Comparison of ENCODE assay signal across 20 cellular contexts in the genomic region with DNA sequence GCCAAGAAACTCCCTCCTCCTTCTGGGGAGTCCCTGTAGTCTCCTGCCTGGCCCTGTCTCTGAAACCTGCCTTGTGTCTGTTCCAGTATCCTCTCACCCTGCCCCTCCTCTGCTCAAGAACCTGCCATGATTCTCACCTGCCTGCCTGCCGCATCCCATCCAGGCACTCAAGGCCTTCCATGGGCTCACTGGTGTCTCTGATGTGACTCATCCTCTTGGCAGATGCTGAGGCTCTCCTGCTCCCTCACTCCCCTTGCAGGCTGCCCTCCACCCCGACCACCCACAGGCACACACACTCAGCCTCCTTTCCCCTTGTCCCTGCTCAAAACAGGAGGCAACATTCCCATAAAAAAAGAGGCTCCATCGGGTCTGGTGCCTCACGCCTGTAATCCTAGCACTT. TPM values are rescaled to one million over a fixed set of nuclear protein-coding genes. Genes with fewer than 3 reads are reported as not detected.
DNase-seq lines count a peak whose midpoint lies in the region; ATAC-seq, FAIRE-seq and TF ChIP-seq lines count a peak whose summit lies in the region.
"Had no signal": no experiment of that assay in that cellular context is flagged by ENCODE, and none has a peak within 500 bp of the region (broad histone marks: within the 10 kb centered on the region; RNA-seq: fewer than 3 reads in every experiment).

No MANE protein-coding gene starts in this region.

- peaks cover 1% of the 10 kb centered on the region for H3K79me1 ChIP-seq in neuronal stem cell (ENCODE audit: low read depth, low read length)

- DNase-seq in right lobe of liver (peak in 2 of 3 donors; percentile 8 to 14), HepG2 (ENCODE audit: low spot score) (no peak), NCI-H69 (lab: John Stamatoyannopoulos, UW) (peak; percentile 57), neuronal stem cell (ENCODE audit: low spot score) (no peak), GM20000 (ENCODE audit: low spot score) (no peak), immature natural killer cell (no peak), NCI-H1105 (lab: John Stamatoyannopoulos, UW) (no peak)
- DNase-seq: CD8-positive, alpha-beta T cell; EL; GOT3; HFFc6; NCI-H1092; NCI-H187 treated with DMSO at 0.1 percent for 48 hours; NCI-H2171 treated with DMSO at 0.1 percent for 48 hours; NCI-H510A treated with DMSO at 0.1 percent for 48 hours had no signal

- H2AFZ ChIP-seq in HepG2 (ENCODE audit: low read length): no peak overlapping the region
- H2AFZ ChIP-seq in neuronal stem cell (ENCODE audit: low read length): no peak overlapping the region

- no peak overlapping the region for H3K14ac ChIP-seq in neuronal stem cell (ENCODE audit: low read length)

- no peaks in the 10 kb centered on the region for H3K4me1 Mint-ChIP-seq in immature natural killer cell

- peak overlapping the region; percentile 66 for H2AK5ac ChIP-seq in neuronal stem cell (ENCODE audit: low read depth, low read length)

- H2BK12ac ChIP-seq in neuronal stem cell (ENCODE audit: low read length): no peak overlapping the region

- no peak overlapping the region for H3K4ac ChIP-seq in neuronal stem cell (ENCODE audit: low read length)

- TF ChIP-seq POLR2A in right lobe of liver (IDR thresholded peaks at IDR 0.05): no peak
- TF ChIP-seq POLR2A in HepG2 (IDR thresholded peaks at IDR 0.05; ENCODE audit: insufficient read depth in 1 of 2, low read depth in 2 of 2, low read length in 2 of 2): no peak

- WGBS in right lobe of liver (ENCODE audit: insufficient coverage, low coverage, low lambda C conversion rate, missing lambda C conversion rate): 61% methylated on average over 4 of the region's 4 CpGs
- WGBS in HepG2 (ENCODE audit: low lambda C conversion rate): 23% methylated on average over 4 of the region's 4 CpGs
- no CpG with 5 or more reads among the region's 4 CpGs for WGBS in neuronal stem cell (ENCODE audit: extremely low coverage in 2 of 2, insufficient read length in 2 of 2, insufficient replicate concordance in 1 of 2), 2 donors

- TF ChIP-seq RAD21 in HepG2 (CRISPR knock-in tag; IDR thresholded peaks at IDR 0.05): no peak

- TF ChIP-seq CTCF in right lobe of liver (IDR thresholded peaks at IDR 0.05): no peak
- no peak for TF ChIP-seq CTCF in HepG2 (CRISPR knock-in tag; IDR thresholded peaks at IDR 0.05)
- no peak for TF ChIP-seq CTCF in GM20000 (IDR thresholded peaks at IDR 0.05; ENCODE audit: extremely low read depth, missing control alignments)

- H3K36me3 Mint-ChIP-seq in immature natural killer cell: no peaks in the 10 kb centered on the region
- H3K36me3 Mint-ChIP-seq: CD8-positive, alpha-beta T cell had no signal

- H3K79me2 ChIP-seq in HepG2 (ENCODE audit: insufficient read depth, low read length): no peaks in the 10 kb centered on the region

- FAIRE-seq in HepG2 (lab: Jason Lieb, UNC): no peak
- FAIRE-seq: K562 had no signal

- H4K8ac ChIP-seq in neuronal stem cell (ENCODE audit: low read depth, low read length): no peak overlapping the region

- H3K4me1 ChIP-seq in right lobe of liver (no peaks in the 10 kb centered on the region), HepG2 (ENCODE audit: insufficient read depth, low read length) (no peaks in the 10 kb centered on the region), neuronal stem cell (ENCODE audit: control insufficient read depth in 2 of 2, insufficient read depth in 1 of 2, low read depth in 1 of 2, low read length in 2 of 2) (peaks cover 0 to 14% of the 10 kb centered on the region in 2 donors)
- H3K4me1 ChIP-seq: SJSA1 had no signal

- in situ Hi-C loops in HepG2 (cut with HindIII; ENCODE audit: extremely low pct_ligation_motif_present, low pct_unique_long_range_greater_than_20kb): no loop called here

- H3K4me2 ChIP-seq in HepG2 (ENCODE audit: low read depth, low read length): no peak overlapping the region
- no peak overlapping the region for H3K4me2 ChIP-seq in neuronal stem cell (ENCODE audit: insufficient read depth, low read length, poor library complexity, severe bottlenecking)

- no peaks in the 10 kb centered on the region for H4K20me1 ChIP-seq in HepG2 (ENCODE audit: insufficient read depth, low read length)

- H3K9me3 Mint-ChIP-seq in immature natural killer cell: peaks cover 0 to 1% (median 0%) of the 10 kb centered on the region in 6 donors
- H3K9me3 Mint-ChIP-seq: CD8-positive, alpha-beta T cell; HFFc6 had no signal

- intact Hi-C loops in right lobe of liver (cut with DNase I): no loop called here
- intact Hi-C loops in HepG2 (cut with micrococcal nuclease; ENCODE audit: unreplicated experiment): no loop called here

- H3K27me3 Mint-ChIP-seq in immature natural killer cell (ENCODE audit: low read depth in 3 of 3): peaks cover 0 to 10% (median 10%) of the 10 kb centered on the region in 3 donors

- no peaks in the 10 kb centered on the region for H3K36me3 ChIP-seq in right lobe of liver
- no peaks in the 10 kb centered on the region for H3K36me3 ChIP-seq in HepG2 (replicated peaks in 1 of 2; ENCODE audit: control insufficient read depth in 1 of 2, insufficient read depth in 2 of 2, low read length in 2 of 2)
- H3K36me3 ChIP-seq in neuronal stem cell (replicated peaks in 1 of 2; ENCODE audit: control insufficient read depth in 2 of 2, insufficient read depth in 2 of 2, low read length in 2 of 2): no peaks in the 10 kb centered on the region
- H3K36me3 ChIP-seq: SJSA1 had no signal

- POLR2A ChIA-PET in HepG2 (lab: Yijun Ruan, JAX): no interaction called here

- peak overlapping the region; percentile 48 for H2BK120ac ChIP-seq in neuronal stem cell (ENCODE audit: low read depth, low read length)

- no peak overlapping the region for H4K91ac ChIP-seq in neuronal stem cell (ENCODE audit: low read depth, low read length, poor library complexity)

- H3K27me3 ChIP-seq in right lobe of liver (no peaks in the 10 kb centered on the region), HepG2 (ENCODE audit: control insufficient read depth in 1 of 2, insufficient read depth in 2 of 2, low read length in 2 of 2) (peaks cover 9 to 77% of the 10 kb centered on the region in 2 experiments), neuronal stem cell (ENCODE audit: control insufficient read depth in 3 of 3, insufficient read depth in 3 of 3, low read depth in 1 of 3, low read length in 3 of 3) (peaks cover 0 to 64% (median 6%) of the 10 kb centered on the region in 3 experiments)

- H3K18ac ChIP-seq in neuronal stem cell (ENCODE audit: low read length): peak overlapping the region; percentile 11

- peak overlapping the region; percentile 34 for H3K23ac ChIP-seq in neuronal stem cell (ENCODE audit: low read depth, low read length, poor library complexity)

- no peak for TF ChIP-seq EP300 in HepG2 (IDR thresholded peaks at IDR 0.05; ENCODE audit: low read depth in 2 of 2, low read length in 2 of 2)
- TF ChIP-seq EP300 in HepG2 (CRISPR knock-in tag; IDR thresholded peaks at IDR 0.05; ENCODE audit: borderline replicate concordance): no peak

- H3K9ac ChIP-seq in HepG2 (ENCODE audit: insufficient read depth, low read depth, low read length): no peak overlapping the region
- H3K9ac ChIP-seq in neuronal stem cell (ENCODE audit: low read depth, low read length, poor library complexity): no peak overlapping the region

- peak overlapping the region; percentile 40 for H2BK15ac ChIP-seq in neuronal stem cell (ENCODE audit: low read length)

- no TSS peak for BruUV-seq in HepG2 (replicated peaks; lab: Mats Ljungman, UMichigan)

- no peak for ATAC-seq in right lobe of liver
- ATAC-seq in HepG2: no peak
- ATAC-seq: CD8-positive, alpha-beta T cell; K562 had no signal

- H3K9me3 ChIP-seq in right lobe of liver: no peaks in the 10 kb centered on the region
- no peaks in the 10 kb centered on the region for H3K9me3 ChIP-seq in HepG2 (ENCODE audit: low read length)
- H3K9me3 ChIP-seq in neuronal stem cell (replicated peaks in 1 of 2; ENCODE audit: control insufficient read depth in 2 of 2, insufficient read depth in 1 of 2, low read depth in 1 of 2, low read length in 2 of 2): no peaks in the 10 kb centered on the region
- H3K9me3 ChIP-seq: SJSA1 had no signal

- no peak overlapping the region for H2BK5ac ChIP-seq in neuronal stem cell (ENCODE audit: low read length)

- no peak overlapping the region for H3K27ac Mint-ChIP-seq in immature natural killer cell
- H3K27ac Mint-ChIP-seq: B cell; CD8-positive, alpha-beta T cell; HFFc6 had no signal

- CTCF ChIA-PET in HepG2 (lab: Yijun Ruan, JAX; ENCODE audit: low intra/inter-chr PET ratio, low total read pairs): no interaction called here

- H3K27ac ChIP-seq in right lobe of liver: no peak overlapping the region
- H3K27ac ChIP-seq in HepG2 (ENCODE audit: extremely low read length, insufficient read depth, low read length): no peak overlapping the region
- no peak overlapping the region for H3K27ac ChIP-seq in neuronal stem cell (replicated peaks; ENCODE audit: low read length)
- H3K27ac ChIP-seq: HL-60, SJSA1 had no signal

- H3K4me3 ChIP-seq in right lobe of liver (no peak overlapping the region), HepG2 (replicated peaks in 1 of 3; ENCODE audit: insufficient read depth in 1 of 3, low read depth in 2 of 3, low read length in 3 of 3) (no peak overlapping the region), neuronal stem cell (ENCODE audit: low read length in 2 of 2) (no peak overlapping the region)
- H3K4me3 ChIP-seq: K562, SJSA1 had no signal

- no peak overlapping the region for H3K4me3 Mint-ChIP-seq in immature natural killer cell
- H3K4me3 Mint-ChIP-seq: B cell; CD8-positive, alpha-beta T cell; HFFc6 had no signal

RNA-seq across cellular contexts. Expression of a gene that starts 5.8 kb away (rescaled TPM):
- total RNA-seq in right lobe of liver (under 1 TPM; 0.12 to 0.61 (median 0.34) TPM), HepG2 (2016; rRNA removed; fragmentation: Illumina TruSeq; extraction: Trizol) (not detected in 2 replicates)
- not detected in 2 replicates for total RNA-seq in HepG2 (2016; cell fraction: cytosol; rRNA removed; fragmentation: Illumina TruSeq; extraction: Trizol; ENCODE audit: low read depth)
- total RNA-seq in HepG2 (2016; cell fraction: insoluble cytoplasmic fraction; rRNA removed; fragmentation: Illumina TruSeq; extraction: Trizol): not detected in 2 replicates
- total RNA-seq in HepG2 (2016; cell fraction: membrane; rRNA removed; fragmentation: Illumina TruSeq; extraction: Trizol): not detected in 2 replicates
- total RNA-seq in HepG2 (2016; cell fraction: nucleus; rRNA removed; fragmentation: Illumina TruSeq; extraction: Trizol): not detected in 2 replicates
- polyA plus RNA-seq in HepG2 (2011; rRNA removed) (not detected in 2 replicates), immature natural killer cell (not detected)
- not detected in 2 replicates for polyA plus RNA-seq in HepG2 (2011; cell fraction: cytosol; rRNA removed)
- not detected in 2 replicates for polyA plus RNA-seq in HepG2 (2011; cell fraction: nucleus; rRNA removed)
- not detected in 2 replicates for polyA plus RNA-seq in HepG2 (2012)
- not detected in 2 replicates for polyA plus RNA-seq in HepG2 (2016; cell fraction: cytosol; fragmentation: Illumina TruSeq; extraction: Trizol; ENCODE audit: low read depth)
- not detected in 2 replicates for polyA plus RNA-seq in HepG2 (2016; cell fraction: insoluble cytoplasmic fraction; fragmentation: Illumina TruSeq; extraction: Trizol; ENCODE audit: low read depth)
- not detected in 2 replicates for polyA plus RNA-seq in HepG2 (2016; cell fraction: membrane; fragmentation: Illumina TruSeq; extraction: Trizol; ENCODE audit: low read depth)
- polyA plus RNA-seq in HepG2 (2016; cell fraction: nucleus; fragmentation: Illumina TruSeq; extraction: Trizol; ENCODE audit: insufficient read depth, low read depth): not detected in 2 replicates
- polyA minus RNA-seq in HepG2 (2011; rRNA and poly(A)+ RNA removed; ENCODE audit: low replicate concordance): 39.7 TPM in 1 of 2 replicates, not detected in the other
- 0.20 TPM in 1 of 2 replicates, not detected in the other for polyA minus RNA-seq in HepG2 (2011; cell fraction: cytosol; rRNA and poly(A)+ RNA removed)
- polyA minus RNA-seq in HepG2 (2011; cell fraction: nucleus; rRNA and poly(A)+ RNA removed): 0.26 TPM in 1 of 2 replicates, not detected in the other
- polyA plus RNA-seq in neuronal stem cell (2013, experiment 1 of 2): 20.9 TPM
- polyA plus RNA-seq in neuronal stem cell (2013, experiment 2 of 2): 20.1 TPM
- total RNA-seq: B cell, RPMI7951, SJSA1 had no signal

Comparison
In these comparisons a context has a peak if more than half of its experiments do, and no peak if none do; other contexts are left out.
1. DNase-seq: peak in right lobe of liver (2 of 3) and NCI-H69 (single experiment); none in HepG2 (single experiment), neuronal stem cell (single experiment), GM20000 (single experiment), immature natural killer cell (0 of 3) and NCI-H1105 (single experiment).